Comparison of ENCODE assay signal across 28 cellular contexts in the genomic region with DNA sequence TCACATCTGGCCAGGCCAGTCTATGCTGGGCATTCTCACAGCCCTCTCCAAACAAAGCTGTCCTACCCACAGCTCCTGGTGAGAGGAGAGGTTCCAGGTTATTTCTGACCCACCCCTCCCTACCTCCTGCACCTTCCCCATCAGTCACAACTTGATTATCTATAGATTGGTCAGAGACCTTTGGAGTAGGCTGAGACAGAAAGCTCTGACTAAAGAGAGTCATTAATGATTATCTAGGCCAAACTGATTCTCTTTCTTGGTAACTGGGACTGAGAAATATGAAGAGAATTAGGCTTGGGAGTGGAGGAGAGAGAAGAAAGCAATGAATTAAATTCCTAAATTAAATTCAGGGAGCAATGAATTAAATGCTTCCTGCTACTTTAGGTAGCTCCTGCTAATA. TPM values are rescaled to one million over a fixed set of nuclear protein-coding genes. Genes with fewer than 3 reads are reported as not detected.
DNase-seq lines count a peak whose midpoint lies in the region; ATAC-seq and FAIRE-seq lines count a peak whose summit lies in the region.
"Had no signal": no experiment of that assay in that cellular context is flagged by ENCODE, and none has a peak within 500 bp of the region (broad histone marks: within the 10 kb centered on the region; RNA-seq: fewer than 3 reads in every experiment).

No MANE protein-coding gene starts in this region.

- ATAC-seq in GM18870 (IDR thresholded peaks at IDR 0.05; ENCODE audit: unreplicated experiment) (no peak), GM19455 (IDR thresholded peaks at IDR 0.05; ENCODE audit: unreplicated experiment) (no peak)
- ATAC-seq: HCT116, Panc1 had no signal

- FAIRE-seq in small intestine (lab: Jason Lieb, UNC) = peak; percentile 74

- no peak overlapping the region for H3K23ac ChIP-seq in mesenchymal stem cell (ENCODE audit: low read length in 2 of 2)

- H4K8ac ChIP-seq in mesenchymal stem cell (ENCODE audit: low read length) = no peak overlapping the region

- H2AFZ ChIP-seq in mesenchymal stem cell (ENCODE audit: low read depth, low read length) = no peak overlapping the region

- no peak overlapping the region for H2AK5ac ChIP-seq in mesenchymal stem cell (ENCODE audit: low read length, severe bottlenecking)

- H3K4me3 ChIP-seq in mesenchymal stem cell (ENCODE audit: insufficient read depth in 1 of 2, low read depth in 1 of 2, low read length in 2 of 2) = no peak overlapping the region
- H3K4me3 ChIP-seq in small intestine (ENCODE audit: low read depth in 1 of 2, low read length in 2 of 2) = no peak overlapping the region
- H3K4me3 ChIP-seq: A549 had no signal

- H3K4me2 ChIP-seq in mesenchymal stem cell (ENCODE audit: low read length, poor library complexity, severe bottlenecking) = no peak overlapping the region
- H3K4me2 ChIP-seq: A549 had no signal

- H3K36me3 ChIP-seq in mesenchymal stem cell (ENCODE audit: control insufficient read depth in 1 of 2, insufficient read depth in 2 of 2, low read depth in 1 of 2, low read length in 2 of 2) (no peaks in the 10 kb centered on the region), small intestine (ENCODE audit: control insufficient read depth in 2 of 2, insufficient read depth in 2 of 2, low read length in 2 of 2) (no peaks in the 10 kb centered on the region)

- no peaks in the 10 kb centered on the region for H3K9me3 ChIP-seq in mesenchymal stem cell (ENCODE audit: control insufficient read depth, low read length)
- no peaks in the 10 kb centered on the region for H3K9me3 ChIP-seq in small intestine (ENCODE audit: control insufficient read depth, low read depth)
- H3K9me3 ChIP-seq: A549 had no signal

- no peaks in the 10 kb centered on the region for H3K79me1 ChIP-seq in mesenchymal stem cell (replicated peaks; ENCODE audit: low read length, poor library complexity, severe bottlenecking)

- no peak overlapping the region for H2BK12ac ChIP-seq in mesenchymal stem cell (ENCODE audit: low read length in 2 of 2)

- H4K91ac ChIP-seq in mesenchymal stem cell (ENCODE audit: low read length) = no peak overlapping the region

- H3K9ac ChIP-seq in mesenchymal stem cell (ENCODE audit: low read length) = no peak overlapping the region

- no peak overlapping the region for H2BK120ac ChIP-seq in mesenchymal stem cell (ENCODE audit: low read depth, low read length)

- H3K4me1 ChIP-seq in mesenchymal stem cell (ENCODE audit: control insufficient read depth, insufficient read depth, low read depth, low read length) (peaks cover 6% of the 10 kb centered on the region), small intestine (ENCODE audit: control insufficient read depth in 2 of 2, insufficient read depth in 1 of 2, low read depth in 1 of 2, low read length in 1 of 2) (peaks cover 0 to 4% of the 10 kb centered on the region in 2 donors)

- peaks cover 0 to under 1% of the 10 kb centered on the region in 2 experiments for H3K27me3 ChIP-seq in mesenchymal stem cell (ENCODE audit: control insufficient read depth in 1 of 2, insufficient read depth in 1 of 2, low read length in 2 of 2)
- no peaks in the 10 kb centered on the region for H3K27me3 ChIP-seq in small intestine (ENCODE audit: control insufficient read depth in 2 of 2, insufficient read depth in 2 of 2, low read length in 2 of 2)

- DNase-seq in HuH-7 (ENCODE audit: low spot score) = peak; percentile 20
- DNase-seq in kidney glomerular epithelial cell (lab: John Stamatoyannopoulos, UW) = peak; percentile 55
- DNase-seq in mesenchymal stem cell = no peak
- DNase-seq in small intestine = peak; percentile 89
- DNase-seq in SW 1271 (lab: John Stamatoyannopoulos, UW) = no peak
- no peak for DNase-seq in Kasumi-1 (lab: John Stamatoyannopoulos, UW)
- DNase-seq: C1 segment of cervical spinal cord; CD4-positive, alpha-beta memory T cell; COR-L47; DMS79; EL; GDM1; GOT3; Karpas-422; NCI-H1092 treated with DMSO at 0.1 percent for 48 hours; NCI-H1436; NCI-H187; NCI-H2081 treated with DMSO at 0.1 percent for 48 hours; NCI-H2171; NCI-H226; NCI-H510A; NCI-H69; SHP77 treated with DMSO at 0.1 percent for 48 hours had no signal

- no peak overlapping the region for H3K18ac ChIP-seq in mesenchymal stem cell (ENCODE audit: low read depth in 1 of 2, low read length in 2 of 2)

- no peak overlapping the region for H3K4ac ChIP-seq in mesenchymal stem cell (ENCODE audit: low read depth in 1 of 2, low read length in 2 of 2)

- no peak overlapping the region for H2BK15ac ChIP-seq in mesenchymal stem cell (ENCODE audit: low read depth, poor library complexity, severe bottlenecking)

- peak overlapping the region; percentile 79 for H3K27ac ChIP-seq in mesenchymal stem cell (ENCODE audit: low read length, poor library complexity, severe bottlenecking)
- H3K27ac ChIP-seq in small intestine (ENCODE audit: low read depth in 1 of 2, low read length in 1 of 2) = peak overlapping the region; percentile 17 to 59
- H3K27ac ChIP-seq: A549 had no signal

- no peak overlapping the region for H2BK5ac ChIP-seq in mesenchymal stem cell (ENCODE audit: low read depth, low read length, poor library complexity, severe bottlenecking)

- H3K14ac ChIP-seq in mesenchymal stem cell (ENCODE audit: low read length in 2 of 2) = no peak overlapping the region

RNA-seq across cellular contexts. Expression of a gene that starts 1.4 kb away (rescaled TPM):
- not detected for polyA plus RNA-seq in mesenchymal stem cell (2013, experiment 1 of 2)
- polyA plus RNA-seq in mesenchymal stem cell (2013, experiment 2 of 2) = not detected
- 1 to 10 TPM; 1.2 to 5.1 (median 3.6) TPM for polyA plus RNA-seq in small intestine
- polyA plus RNA-seq: CD4-positive, alpha-beta memory T cell had no signal

RNA-seq across cellular contexts. Expression of a gene that starts 18.7 kb away (rescaled TPM):
- polyA plus RNA-seq in mesenchymal stem cell (2013, experiment 1 of 2) = 113 TPM
- polyA plus RNA-seq in mesenchymal stem cell (2013, experiment 2 of 2) = 111 TPM
- polyA plus RNA-seq in small intestine = 10 to 100 TPM; 75.4 to 94.8 (median 76.1) TPM

RNA-seq across cellular contexts. Expression of a gene that starts 37.2 kb away (rescaled TPM):
- not detected for polyA plus RNA-seq in mesenchymal stem cell (2013, experiment 1 of 2)
- not detected for polyA plus RNA-seq in mesenchymal stem cell (2013, experiment 2 of 2)
- under 1 TPM in 1 of 3 donors, not detected in 2; 0.48 TPM for polyA plus RNA-seq in small intestine
- polyA plus RNA-seq: A549; CD4-positive, alpha-beta memory T cell had no signal

Comparison
In these comparisons a context has a peak if more than half of its experiments do, and no peak if none do; other contexts are left out.
1. DNase-seq: peak in HuH-7 (single experiment), kidney glomerular epithelial cell (single experiment) and small intestine (single experiment); none in mesenchymal stem cell (single experiment), SW 1271 (0 of 2) and Kasumi-1 (0 of 2).